ENCODE assay signal across 12 cellular contexts in genomic region chr5:159163027-159163699, GRCh38. TPM values are rescaled to one million over a fixed set of nuclear protein-coding genes. Genes with fewer than 3 reads are reported as not detected.
DNase-seq lines count a peak whose midpoint lies in the region; ATAC-seq and TF ChIP-seq lines count a peak whose summit lies in the region.
"Had no signal": no experiment of that assay in that cellular context is flagged by ENCODE, and none has a peak within 500 bp of the region (broad histone marks: within the 10 kb centered on the region; RNA-seq: fewer than 3 reads in every experiment).

No MANE protein-coding gene starts in this region.

- H3K27me3 Mint-ChIP-seq in T-helper 17 cell: no peaks in the 10 kb centered on the region

- no peak overlapping the region for H3K4me3 ChIP-seq in stomach
- H3K4me3 ChIP-seq in HAP-1: no peak overlapping the region
- H3K4me3 ChIP-seq: ascending aorta, right atrium auricular region, testis had no signal

- no peak for ATAC-seq in T-helper 17 cell

- H3K36me3 ChIP-seq in stomach (peaks cover 8 to 82% (median 69%) of the 10 kb centered on the region in 4 donors), HAP-1 (replicated peaks) (peaks cover 39% of the 10 kb centered on the region)

- TF ChIP-seq CTCF in stomach (IDR thresholded peaks at IDR 0.05): no peak

- TF ChIP-seq POLR2A in stomach (IDR thresholded peaks at IDR 0.05): no peak

- H3K27ac ChIP-seq in stomach: peak overlapping the region in 2 of 5 donors; percentile 6 to 20
- H3K27ac ChIP-seq: ascending aorta, right atrium auricular region, testis had no signal

- H3K4me1 Mint-ChIP-seq in T-helper 17 cell: peaks cover 17% of the 10 kb centered on the region

- no peaks in the 10 kb centered on the region for H3K9me3 ChIP-seq in T-helper 17 cell (ENCODE audit: control insufficient read depth, low read length, poor library complexity, severe bottlenecking)
- no peaks in the 10 kb centered on the region for H3K9me3 ChIP-seq in stomach
- H3K9me3 ChIP-seq in HAP-1: no peaks in the 10 kb centered on the region
- H3K9me3 ChIP-seq: ascending aorta, right atrium auricular region, testis had no signal

- TF ChIP-seq EP300 in stomach (IDR thresholded peaks at IDR 0.05): no peak

- 71 to 85% (median 79%) methylated on average over 1 of the region's 1 CpG for WGBS in stomach, 5 donors

- no peak overlapping the region for H3K4me3 Mint-ChIP-seq in T-helper 17 cell
- H3K4me3 Mint-ChIP-seq: H9 had no signal

- in situ Hi-C loops in HAP-1 (cut with MboI; ENCODE audit: low sequenced_read_pairs): loop anchor here (25.0 kb wide), 1 partner anchor 824 kb away; no protein-coding TSS in a partner anchor

- H3K27me3 ChIP-seq in stomach: no peaks in the 10 kb centered on the region
- H3K27me3 ChIP-seq in HAP-1 (ENCODE audit: low read depth): no peaks in the 10 kb centered on the region
- H3K27me3 ChIP-seq: ascending aorta, right atrium auricular region, testis had no signal

- intact Hi-C loops in stomach (cut with DNase I; ENCODE audit: low total_unique reads): no loop called here

- peak overlapping the region; percentile 91 for H3K27ac Mint-ChIP-seq in T-helper 17 cell

- DNase-seq in AG20443 (ENCODE audit: low spot score): peak; percentile 50
- DNase-seq in H4 (ENCODE audit: low spot score): peak; percentile 16
- no peak for DNase-seq in T-helper 17 cell
- peak; percentile 90 for DNase-seq in kidney glomerular epithelial cell (lab: John Stamatoyannopoulos, UW)
- no peak for DNase-seq in stomach
- DNase-seq in OCI-M2 (lab: John Stamatoyannopoulos, UW; ENCODE audit: unreplicated experiment): no peak
- DNase-seq in HAP-1 (ENCODE audit: low spot score in 2 of 2): no peak
- DNase-seq in NAMALWA (ENCODE audit: low spot score): no peak
- DNase-seq: H9, testis had no signal

- H3K36me3 Mint-ChIP-seq in T-helper 17 cell (ENCODE audit: low read depth): peaks cover 11% of the 10 kb centered on the region

- H3K4me1 ChIP-seq in stomach (peaks cover 0 to 18% (median 2%) of the 10 kb centered on the region in 4 donors), HAP-1 (no peaks in the 10 kb centered on the region)
- H3K4me1 ChIP-seq: ascending aorta, right atrium auricular region, testis had no signal

RNA-seq across cellular contexts. Expression of gene RNF145, which starts 46.2 kb away (rescaled TPM):
- 18.3 and 37.2 TPM in 2 replicates for total RNA-seq in H4 (2014; rRNA removed; shearing (Covaris generic))
- total RNA-seq in T-helper 17 cell (10 to 100 TPM; 61.1 to 70.5 TPM), stomach (10 to 100 TPM in 4 of 5 donors, 1 to 10 TPM in 1; 7.0 to 96.9 (median 68.8) TPM)
- 10 to 100 TPM; 17.5 to 42.7 (median 24.3) TPM for polyA plus RNA-seq in stomach

Comparison
In these comparisons a context has a peak if more than half of its experiments do, and no peak if none do; other contexts are left out.
1. DNase-seq: peak in AG20443 (single experiment), H4 (single experiment) and kidney glomerular epithelial cell (single experiment); none in T-helper 17 cell (0 of 3), stomach (single experiment), OCI-M2 (single experiment), HAP-1 (0 of 2) and NAMALWA (single experiment).